In the genomic region with DNA sequence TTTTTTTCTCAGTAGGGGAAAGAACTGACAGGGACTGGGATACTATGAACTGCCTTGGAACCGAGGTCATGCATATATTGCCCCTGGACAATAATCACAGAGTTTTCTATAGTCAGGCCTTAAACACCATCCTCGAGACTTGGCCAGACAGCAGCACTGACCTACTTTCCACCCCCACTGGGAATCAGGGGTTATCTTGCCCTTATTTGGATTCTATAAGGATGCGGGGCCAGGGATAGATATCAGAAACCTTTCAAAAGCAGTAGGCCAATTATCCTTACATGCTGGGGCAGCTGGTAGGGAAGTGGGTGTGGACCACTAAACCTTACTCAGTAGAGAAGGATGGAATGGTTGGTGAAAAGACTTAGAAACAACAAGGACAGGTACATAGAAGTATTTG, we compare ENCODE assay signal across 11 cellular contexts. TPM values are rescaled to one million over a fixed set of nuclear protein-coding genes. Genes with fewer than 3 reads are reported as not detected.
DNase-seq lines count a peak whose midpoint lies in the region; ATAC-seq and TF ChIP-seq lines count a peak whose summit lies in the region.
"Had no signal": no experiment of that assay in that cellular context is flagged by ENCODE, and none has a peak within 500 bp of the region (broad histone marks: within the 10 kb centered on the region; RNA-seq: fewer than 3 reads in every experiment).

No MANE protein-coding gene starts in this region.

- TF ChIP-seq EP300 in tibial nerve (IDR thresholded peaks at IDR 0.05) = no peak

- H3K4me1 ChIP-seq in ascending aorta (peaks cover 3 to 15% of the 10 kb centered on the region in 2 donors), muscle layer of colon (ENCODE audit: insufficient read depth, low read length) (peaks cover 36% of the 10 kb centered on the region), tibial nerve (peaks cover 0 to 74% (median 21%) of the 10 kb centered on the region in 4 donors)

- 36 to 47% methylated on average over 3 of the region's 3 CpGs for WGBS in tibial nerve, 2 donors

- no peak for TF ChIP-seq CTCF in ascending aorta (IDR thresholded peaks at IDR 0.05)
- no peak for TF ChIP-seq CTCF in tibial nerve (IDR thresholded peaks at IDR 0.05)

- no peak overlapping the region for H3K9ac ChIP-seq in muscle layer of colon (ENCODE audit: low read length)

- no peak for DNase-seq in activated T-cell treated with anti-CD3 and anti-CD28 coated beads, Interleukin-2, amount 50 U/mL, for 4 hours
- DNase-seq in activated T-cell treated with anti-CD3 and anti-CD28 coated beads, Interleukin-2, amount 50 U/mL, for 72 hours = no peak
- no peak for DNase-seq in ascending aorta (ENCODE audit: low spot score in 2 of 2)
- DNase-seq in tibial nerve (ENCODE audit: low spot score in 2 of 2) = no peak
- DNase-seq in RKO (ENCODE audit: low spot score) = no peak
- no peak for DNase-seq in NCI-H187 treated with DMSO at 0.1 percent for 48 hours (lab: John Stamatoyannopoulos, UW)
- DNase-seq: activated CD4-positive, CD25-positive, alpha-beta regulatory T cell; MG63; stimulated activated CD4-positive, alpha-beta T cell treated with anti-CD3 and anti-CD28 coated beads, Interleukin-4, amount 100 ng/mL, for 1 hour had no signal

- H3K4me3 Mint-ChIP-seq in activated T-cell treated with anti-CD3 and anti-CD28 coated beads, Interleukin-2, amount 50 U/mL, for 4 hours = peak overlapping the region; percentile 80
- H3K4me3 Mint-ChIP-seq in activated T-cell treated with anti-CD3 and anti-CD28 coated beads, Interleukin-2, amount 50 U/mL, for 72 hours = no peak overlapping the region

- no peak for TF ChIP-seq POLR2A in tibial nerve (IDR thresholded peaks at IDR 0.05)

- H3K4me3 ChIP-seq in ascending aorta = no peak overlapping the region
- no peak overlapping the region for H3K4me3 ChIP-seq in muscle layer of colon (ENCODE audit: low read depth in 1 of 2, low read length in 2 of 2)
- H3K4me3 ChIP-seq in tibial nerve = no peak overlapping the region
- H3K4me3 ChIP-seq: MG63 had no signal

- ATAC-seq in activated T-cell treated with anti-CD3 and anti-CD28 coated beads, Interleukin-2, amount 50 U/mL, for 4 hours = no peak
- no peak for ATAC-seq in activated T-cell treated with anti-CD3 and anti-CD28 coated beads, Interleukin-2, amount 50 U/mL, for 72 hours (replicated peaks in 1 of 2)
- ATAC-seq in GM21529 (IDR thresholded peaks at IDR 0.05; ENCODE audit: unreplicated experiment) = no peak

- H3K4me1 Mint-ChIP-seq in activated T-cell treated with anti-CD3 and anti-CD28 coated beads, Interleukin-2, amount 50 U/mL, for 4 hours (ENCODE audit: low read depth) = peaks cover 22% of the 10 kb centered on the region
- H3K4me1 Mint-ChIP-seq in activated T-cell treated with anti-CD3 and anti-CD28 coated beads, Interleukin-2, amount 50 U/mL, for 72 hours (ENCODE audit: low read depth) = peaks cover 36% of the 10 kb centered on the region

- H3K9me3 Mint-ChIP-seq in activated T-cell treated with anti-CD3 and anti-CD28 coated beads, Interleukin-2, amount 50 U/mL, for 4 hours = no peaks in the 10 kb centered on the region
- H3K9me3 Mint-ChIP-seq in activated T-cell treated with anti-CD3 and anti-CD28 coated beads, Interleukin-2, amount 50 U/mL, for 72 hours = no peaks in the 10 kb centered on the region

- intact Hi-C loops in ascending aorta (cut with DNase I) = loop anchor here (5.0 to 10.0 kb wide), 2 partner anchors 482 to 754 kb away; a partner anchor contains a TSS

- no peak overlapping the region for H3K27ac Mint-ChIP-seq in activated T-cell treated with anti-CD3 and anti-CD28 coated beads, Interleukin-2, amount 50 U/mL, for 72 hours

- no peaks in the 10 kb centered on the region for H3K36me3 Mint-ChIP-seq in activated T-cell treated with anti-CD3 and anti-CD28 coated beads, Interleukin-2, amount 50 U/mL, for 4 hours (ENCODE audit: insufficient read depth)
- peaks cover 0 to 2% of the 10 kb centered on the region in 2 donors for H3K36me3 Mint-ChIP-seq in activated T-cell treated with anti-CD3 and anti-CD28 coated beads, Interleukin-2, amount 50 U/mL, for 72 hours (ENCODE audit: insufficient read depth in 2 of 2)

- H3K27me3 Mint-ChIP-seq in activated T-cell treated with anti-CD3 and anti-CD28 coated beads, Interleukin-2, amount 50 U/mL, for 4 hours (ENCODE audit: low read depth) = peaks cover 3% of the 10 kb centered on the region
- peaks cover 12% of the 10 kb centered on the region for H3K27me3 Mint-ChIP-seq in activated T-cell treated with anti-CD3 and anti-CD28 coated beads, Interleukin-2, amount 50 U/mL, for 72 hours (ENCODE audit: low read depth)

- no peaks in the 10 kb centered on the region for H3K9me3 ChIP-seq in ascending aorta
- H3K9me3 ChIP-seq in muscle layer of colon (ENCODE audit: low read length) = no peaks in the 10 kb centered on the region
- no peaks in the 10 kb centered on the region for H3K9me3 ChIP-seq in tibial nerve
- H3K9me3 ChIP-seq: MG63 had no signal

- H3K36me3 ChIP-seq in ascending aorta (peaks cover 7 to 15% of the 10 kb centered on the region in 2 donors), muscle layer of colon (ENCODE audit: insufficient read depth, low read length) (peaks cover 9% of the 10 kb centered on the region), tibial nerve (peaks cover 0 to 19% (median 0%) of the 10 kb centered on the region in 3 donors)
- H3K36me3 ChIP-seq: MG63 had no signal

- H3K27ac ChIP-seq in ascending aorta (peak overlapping the region; percentile 89 to 96), muscle layer of colon (ENCODE audit: low read depth, low read length) (peak overlapping the region; percentile 87), tibial nerve (peak overlapping the region in 3 of 4 donors; percentile 89 to 99 (median 97))

- H3K27me3 ChIP-seq in ascending aorta (no peaks in the 10 kb centered on the region), muscle layer of colon (ENCODE audit: control insufficient read depth in 1 of 2, insufficient read depth in 2 of 2, low read length in 2 of 2) (no peaks in the 10 kb centered on the region), tibial nerve (no peaks in the 10 kb centered on the region)
- H3K27me3 ChIP-seq: MG63 had no signal

RNA-seq across cellular contexts. Expression of a gene that starts 2.0 kb away (rescaled TPM):
- 1 to 10 TPM; 5.5 to 7.0 (median 6.5) TPM for total RNA-seq in activated T-cell treated with anti-CD3 and anti-CD28 coated beads, Interleukin-2, amount 50 U/mL, for 4 hours
- total RNA-seq in activated T-cell treated with anti-CD3 and anti-CD28 coated beads, Interleukin-2, amount 50 U/mL, for 72 hours = 10 to 100 TPM; 11.2 to 12.4 TPM
- total RNA-seq in ascending aorta (62.9 TPM), tibial nerve (10 to 100 TPM; 28.6 to 90.3 (median 34.9) TPM)

RNA-seq across cellular contexts. Expression of a gene that starts 4.4 kb away (rescaled TPM):
- total RNA-seq in activated T-cell treated with anti-CD3 and anti-CD28 coated beads, Interleukin-2, amount 50 U/mL, for 4 hours = not detected
- under 1 TPM in 1 of 2 donors, not detected in 1; 0.35 TPM for total RNA-seq in activated T-cell treated with anti-CD3 and anti-CD28 coated beads, Interleukin-2, amount 50 U/mL, for 72 hours
- total RNA-seq in ascending aorta (not detected), tibial nerve (under 1 TPM in 2 of 4 donors, not detected in 2; 0.44 to 0.63 TPM)

RNA-seq across cellular contexts. Expression of a gene that starts 26.3 kb away (rescaled TPM):
- under 1 TPM; 0.11 to 0.35 (median 0.23) TPM for total RNA-seq in activated T-cell treated with anti-CD3 and anti-CD28 coated beads, Interleukin-2, amount 50 U/mL, for 4 hours
- total RNA-seq in activated T-cell treated with anti-CD3 and anti-CD28 coated beads, Interleukin-2, amount 50 U/mL, for 72 hours = under 1 TPM; 0.26 to 0.37 TPM
- total RNA-seq in ascending aorta = 64.8 TPM
- 100 to 1,000 TPM in 1 of 4 donors, 10 to 100 TPM in 3; 72.5 to 128 (median 80.9) TPM for total RNA-seq in tibial nerve

RNA-seq across cellular contexts. Expression of a gene that starts 38.8 kb away (rescaled TPM):
- not detected for total RNA-seq in activated T-cell treated with anti-CD3 and anti-CD28 coated beads, Interleukin-2, amount 50 U/mL, for 4 hours
- total RNA-seq in activated T-cell treated with anti-CD3 and anti-CD28 coated beads, Interleukin-2, amount 50 U/mL, for 72 hours = not detected
- total RNA-seq in ascending aorta = not detected
- total RNA-seq in tibial nerve = not detected

RNA-seq across cellular contexts. Expression of a gene that starts 54.3 kb away (rescaled TPM):
- total RNA-seq in activated T-cell treated with anti-CD3 and anti-CD28 coated beads, Interleukin-2, amount 50 U/mL, for 4 hours = not detected
- total RNA-seq in activated T-cell treated with anti-CD3 and anti-CD28 coated beads, Interleukin-2, amount 50 U/mL, for 72 hours = not detected
- total RNA-seq in ascending aorta (not detected), tibial nerve (not detected)

Comparison
In these comparisons a context has a peak if more than half of its experiments do, and no peak if none do; other contexts are left out.
1. RNA of a gene that starts 26.3 kb away (total RNA-seq): 72.5 to 128 TPM in tibial nerve and 64.8 TPM in ascending aorta (single experiment); 0.26 to 0.37 TPM in activated T-cell treated with anti-CD3 and anti-CD28 coated beads, Interleukin-2, amount 50 U/mL, for 72 hours and 0.11 to 0.35 TPM in activated T-cell treated with anti-CD3 and anti-CD28 coated beads, Interleukin-2, amount 50 U/mL, for 4 hours; every median in the first group is over 10 times any median in the second.
2. Peak in every context shown above with its lines, with median percentiles within 50 percentile points of each other: H3K27ac ChIP-seq.